ENCODE assay signal across 7 cellular contexts in the genomic region with DNA sequence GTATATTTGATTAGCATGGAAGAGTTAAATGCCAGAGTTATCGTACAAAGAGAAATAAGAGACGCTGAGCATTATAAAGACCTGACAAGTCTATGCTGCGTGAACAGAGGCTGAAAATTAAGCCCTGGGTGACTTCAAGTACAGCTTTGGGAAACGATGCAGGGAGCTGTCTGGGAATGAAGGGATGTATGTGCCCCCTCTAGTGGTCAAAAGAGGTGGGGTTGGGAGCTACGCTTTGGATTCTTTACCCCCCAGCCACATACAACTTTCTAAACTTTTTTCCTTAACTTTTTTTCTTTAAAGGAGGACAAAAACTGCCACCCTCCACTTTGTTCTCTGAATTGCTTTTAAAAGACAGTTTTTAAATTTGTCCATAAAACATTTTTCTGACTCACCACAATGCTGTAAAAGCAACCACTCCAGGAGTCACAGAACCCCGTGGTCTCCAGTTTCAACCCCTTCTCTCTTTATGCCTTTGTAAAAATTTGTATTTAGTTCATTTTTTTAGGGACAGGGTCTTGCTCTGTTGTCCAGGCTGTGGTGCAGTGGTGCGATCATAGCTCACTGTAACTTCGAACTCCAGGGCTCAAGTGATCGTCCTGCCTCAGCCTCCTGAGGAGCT. TPM values are rescaled to one million over a fixed set of nuclear protein-coding genes. Genes with fewer than 3 reads are reported as not detected.
DNase-seq lines count a peak whose midpoint lies in the region; ATAC-seq and TF ChIP-seq lines count a peak whose summit lies in the region.

No MANE protein-coding gene starts in this region.

- H3F3A ChIP-seq in PC-9 (ENCODE audit: insufficient read depth, low read depth) = no peaks in the 10 kb centered on the region

- no TSS peak for BruUV-seq in PC-9 (replicated peaks; lab: Mats Ljungman, UMichigan)

- 0 out of 2 replicates have a peak, but pooled peaks cover 3% of the 10 kb centered on the region for H4K20me1 ChIP-seq in PC-9 (ENCODE audit: insufficient read depth)

- POLR2A ChIA-PET in HEK293 (lab: Yijun Ruan, JAX) = interaction anchor here (0.6 to 1.2 kb wide), 3 partner anchors 321 to 394 kb away, joined by 3 to 8 read pairs (median 3); a partner anchor contains a TSS
- POLR2A ChIA-PET in PC-9 (lab: Charles Lee; ENCODE audit: unreplicated experiment) = interaction anchor here (0.9 kb wide), 1 partner anchor 740 kb away, joined by 10 read pairs; no protein-coding TSS in a partner anchor

- H3K9me2 ChIP-seq in PC-9 (ENCODE audit: insufficient read depth) = no peaks in the 10 kb centered on the region

- no peak overlapping the region for H2AFZ ChIP-seq in PC-9

- H3K4me2 ChIP-seq in PC-9 = no peak overlapping the region

- TF ChIP-seq CTCF in HEK293 (tag by site-specific recombination; IDR thresholded peaks at IDR 0.05) = peak; percentile 29; the same call in 1 of the 2 replicates
- TF ChIP-seq CTCF in PC-9 (conservative IDR thresholded peaks at IDR 0.05) = peak; percentile 83
- TF ChIP-seq CTCF in lung (IDR thresholded peaks at IDR 0.05; ENCODE audit: control extremely low read depth, extremely low read depth) = peak; percentile 33

- peak; percentile 59 for ATAC-seq in lung (ENCODE audit: insufficient read depth, low FRiP score)
- no peak for ATAC-seq in GM19463 (IDR thresholded peaks at IDR 0.05; ENCODE audit: unreplicated experiment)
- ATAC-seq in HG03159 (IDR thresholded peaks at IDR 0.05; ENCODE audit: unreplicated experiment) = no peak

- WGBS in lung, 2 donors = 51 to 63% methylated on average over 9 of the region's 9 CpGs

- no peaks in the 10 kb centered on the region for H3K79me2 ChIP-seq in PC-9 (ENCODE audit: low read depth)

- H3K4me3 ChIP-seq in HEK293 (ENCODE audit: low read depth, low read length) (no peak overlapping the region), PC-9 (no peak overlapping the region), lung (no peak overlapping the region)

- DNase-seq in DMS53 (lab: John Stamatoyannopoulos, UW) = peak; percentile 64
- peak in 1 of 2 experiments; percentile 27 for DNase-seq in PC-9
- peak; percentile 33 to 59 for DNase-seq in dermis microvascular lymphatic vessel endothelial cell (ENCODE audit: low read depth in 2 of 2)
- no peak for DNase-seq in lung (ENCODE audit: low spot score)

- H3K36me3 ChIP-seq in HEK293 (ENCODE audit: control insufficient read depth in 2 of 2, insufficient read depth in 1 of 2, low read length in 2 of 2) = no peaks in the 10 kb centered on the region
- no peaks in the 10 kb centered on the region for H3K36me3 ChIP-seq in PC-9 (ENCODE audit: low read depth)
- H3K36me3 ChIP-seq in lung (ENCODE audit: control insufficient read depth in 2 of 2, insufficient read depth in 2 of 2, low read length in 2 of 2) = no peaks in the 10 kb centered on the region

- H3K9me3 ChIP-seq in HEK293 (ENCODE audit: control insufficient read depth, insufficient read depth, low read depth, low read length) (no peaks in the 10 kb centered on the region), PC-9 (ENCODE audit: insufficient read depth, low read depth) (no peaks in the 10 kb centered on the region), lung (ENCODE audit: control insufficient read depth in 2 of 2, insufficient read depth in 1 of 2, low read length in 1 of 2) (no peaks in the 10 kb centered on the region)

- intact Hi-C loops in PC-9 (cut with micrococcal nuclease; ENCODE audit: unreplicated experiment) = loop anchor here (2.0 kb wide), 1 partner anchor 230 kb away; no protein-coding TSS in a partner anchor

- H3K27me3 ChIP-seq in PC-9 (ENCODE audit: insufficient read depth, low read depth) (no peaks in the 10 kb centered on the region), lung (ENCODE audit: control insufficient read depth, insufficient read depth) (no peaks in the 10 kb centered on the region)

- H3K4me1 ChIP-seq in HEK293 (ENCODE audit: control insufficient read depth, insufficient read depth, low read length) (peaks cover 2% of the 10 kb centered on the region; the same call in 1 of the 2 replicates), PC-9 (replicated peaks; ENCODE audit: insufficient read depth) (peaks cover 4% of the 10 kb centered on the region), lung (ENCODE audit: control insufficient read depth in 2 of 2, insufficient read depth in 2 of 2, low read length in 2 of 2) (no peaks in the 10 kb centered on the region)

- CTCF ChIA-PET in HEK293 (lab: Yijun Ruan, JAX) (interaction anchor here (0.6 to 3.6 kb wide), 33 partner anchors 10 to 878 kb away, joined by 3 to 19 read pairs (median 4); no protein-coding TSS in a partner anchor), PC-9 (lab: Charles Lee) (interaction anchor here (0.6 to 0.7 kb wide), 2 partner anchors 11 to 440 kb away, joined by 3 to 4 read pairs; no protein-coding TSS in a partner anchor)

- H3K27ac ChIP-seq in HEK293 (ENCODE audit: extremely low read depth, low read depth, low read length) = no peak overlapping the region
- H3K27ac ChIP-seq in PC-9 = no peak overlapping the region
- H3K27ac ChIP-seq in lung (ENCODE audit: low read depth in 1 of 2, low read length in 1 of 2) = no peak overlapping the region

TF ChIP-seq in HEK293, 187 proteins besides CTCF, POLR2A, EP300 and RAD21 (continues in another document):
- TF ChIP-seq, protein P1, sequence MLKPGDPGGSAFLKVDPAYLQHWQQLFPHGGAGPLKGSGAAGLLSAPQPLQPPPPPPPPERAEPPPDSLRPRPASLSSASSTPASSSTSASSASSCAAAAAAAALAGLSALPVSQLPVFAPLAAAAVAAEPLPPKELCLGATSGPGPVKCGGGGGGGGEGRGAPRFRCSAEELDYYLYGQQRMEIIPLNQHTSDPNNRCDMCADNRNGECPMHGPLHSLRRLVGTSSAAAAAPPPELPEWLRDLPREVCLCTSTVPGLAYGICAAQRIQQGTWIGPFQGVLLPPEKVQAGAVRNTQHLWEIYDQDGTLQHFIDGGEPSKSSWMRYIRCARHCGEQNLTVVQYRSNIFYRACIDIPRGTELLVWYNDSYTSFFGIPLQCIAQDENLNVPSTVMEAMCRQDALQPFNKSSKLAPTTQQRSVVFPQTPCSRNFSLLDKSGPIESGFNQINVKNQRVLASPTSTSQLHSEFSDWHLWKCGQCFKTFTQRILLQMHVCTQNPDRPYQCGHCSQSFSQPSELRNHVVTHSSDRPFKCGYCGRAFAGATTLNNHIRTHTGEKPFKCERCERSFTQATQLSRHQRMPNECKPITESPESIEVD (tag by site-specific recombination; IDR thresholded peaks at IDR 0.05) = no peak
- TF ChIP-seq ZNF654 (tag by site-specific recombination; IDR thresholded peaks at IDR 0.05; ENCODE audit: low read depth) = peak; percentile 85
- TF ChIP-seq ZNF274 (IDR thresholded peaks at IDR 0.05; ENCODE audit: low read length) = no peak
- no peak for TF ChIP-seq ZNF274 (tag by site-specific recombination; IDR thresholded peaks at IDR 0.05; ENCODE audit: borderline replicate concordance)
- TF ChIP-seq, protein P2, sequence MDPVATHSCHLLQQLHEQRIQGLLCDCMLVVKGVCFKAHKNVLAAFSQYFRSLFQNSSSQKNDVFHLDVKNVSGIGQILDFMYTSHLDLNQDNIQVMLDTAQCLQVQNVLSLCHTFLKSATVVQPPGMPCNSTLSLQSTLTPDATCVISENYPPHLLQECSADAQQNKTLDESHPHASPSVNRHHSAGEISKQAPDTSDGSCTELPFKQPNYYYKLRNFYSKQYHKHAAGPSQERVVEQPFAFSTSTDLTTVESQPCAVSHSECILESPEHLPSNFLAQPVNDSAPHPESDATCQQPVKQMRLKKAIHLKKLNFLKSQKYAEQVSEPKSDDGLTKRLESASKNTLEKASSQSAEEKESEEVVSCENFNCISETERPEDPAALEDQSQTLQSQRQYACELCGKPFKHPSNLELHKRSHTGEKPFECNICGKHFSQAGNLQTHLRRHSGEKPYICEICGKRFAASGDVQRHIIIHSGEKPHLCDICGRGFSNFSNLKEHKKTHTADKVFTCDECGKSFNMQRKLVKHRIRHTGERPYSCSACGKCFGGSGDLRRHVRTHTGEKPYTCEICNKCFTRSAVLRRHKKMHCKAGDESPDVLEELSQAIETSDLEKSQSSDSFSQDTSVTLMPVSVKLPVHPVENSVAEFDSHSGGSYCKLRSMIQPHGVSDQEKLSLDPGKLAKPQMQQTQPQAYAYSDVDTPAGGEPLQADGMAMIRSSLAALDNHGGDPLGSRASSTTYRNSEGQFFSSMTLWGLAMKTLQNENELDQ (tag by site-specific recombination; IDR thresholded peaks at IDR 0.05; ENCODE audit: low read depth) = no peak
- no peak for TF ChIP-seq KLF16 (tag by site-specific recombination; IDR thresholded peaks at IDR 0.05)
- TF ChIP-seq KLF7 (tag by site-specific recombination; IDR thresholded peaks at IDR 0.05; ENCODE audit: borderline replicate concordance) = no peak
- TF ChIP-seq, protein P3, sequence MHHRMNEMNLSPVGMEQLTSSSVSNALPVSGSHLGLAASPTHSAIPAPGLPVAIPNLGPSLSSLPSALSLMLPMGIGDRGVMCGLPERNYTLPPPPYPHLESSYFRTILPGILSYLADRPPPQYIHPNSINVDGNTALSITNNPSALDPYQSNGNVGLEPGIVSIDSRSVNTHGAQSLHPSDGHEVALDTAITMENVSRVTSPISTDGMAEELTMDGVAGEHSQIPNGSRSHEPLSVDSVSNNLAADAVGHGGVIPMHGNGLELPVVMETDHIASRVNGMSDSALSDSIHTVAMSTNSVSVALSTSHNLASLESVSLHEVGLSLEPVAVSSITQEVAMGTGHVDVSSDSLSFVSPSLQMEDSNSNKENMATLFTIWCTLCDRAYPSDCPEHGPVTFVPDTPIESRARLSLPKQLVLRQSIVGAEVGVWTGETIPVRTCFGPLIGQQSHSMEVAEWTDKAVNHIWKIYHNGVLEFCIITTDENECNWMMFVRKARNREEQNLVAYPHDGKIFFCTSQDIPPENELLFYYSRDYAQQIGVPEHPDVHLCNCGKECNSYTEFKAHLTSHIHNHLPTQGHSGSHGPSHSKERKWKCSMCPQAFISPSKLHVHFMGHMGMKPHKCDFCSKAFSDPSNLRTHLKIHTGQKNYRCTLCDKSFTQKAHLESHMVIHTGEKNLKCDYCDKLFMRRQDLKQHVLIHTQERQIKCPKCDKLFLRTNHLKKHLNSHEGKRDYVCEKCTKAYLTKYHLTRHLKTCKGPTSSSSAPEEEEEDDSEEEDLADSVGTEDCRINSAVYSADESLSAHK (tag by site-specific recombination; IDR thresholded peaks at IDR 0.05) = no peak
- no peak for TF ChIP-seq TCF7L2 (IDR thresholded peaks at IDR 0.05; ENCODE audit: borderline replicate concordance, low read depth, low read length)
- no peak for TF ChIP-seq MEIS1 (CRISPR knock-in tag; IDR thresholded peaks at IDR 0.05; ENCODE audit: borderline replicate concordance)
- TF ChIP-seq ZNF138 (tag by site-specific recombination; IDR thresholded peaks at IDR 0.05; ENCODE audit: borderline replicate concordance) = no peak
- TF ChIP-seq SETDB1 (IDR thresholded peaks at IDR 0.05; ENCODE audit: insufficient read length, low read length) = no peak

RNA-seq across cellular contexts. Expression of a gene that starts 59.4 kb away (rescaled TPM):
- total RNA-seq in PC-9 (2021) (66.3 and 87.6 TPM in 2 replicates), dermis microvascular lymphatic vessel endothelial cell (42.4 and 43.6 TPM in 2 replicates), lung (100 to 1,000 TPM; 105 to 118 TPM)
- polyA plus RNA-seq in lung = 10 to 100 TPM; 31.7 to 34.3 TPM

RNA-seq across cellular contexts. Expression of a gene that starts 59.7 kb away (rescaled TPM):
- 24.8 and 28.0 TPM in 2 replicates for total RNA-seq in PC-9 (2021)
- total RNA-seq in dermis microvascular lymphatic vessel endothelial cell = 4.1 and 7.0 TPM in 2 replicates
- total RNA-seq in lung = 10 to 100 TPM; 17.7 to 43.9 TPM
- 10 to 100 TPM; 25.8 to 55.5 TPM for polyA plus RNA-seq in lung

Comparison
In these comparisons a context has a peak if more than half of its experiments do, and no peak if none do; other contexts are left out.
1. CTCF ChIP-seq: peak in every context shown above with its lines; median percentile 83 in PC-9; 33 in lung; 29 in HEK293.